ENCODE assay signal across 30 cellular contexts in genomic region chr20:59634435-59635005, GRCh38. TPM values are rescaled to one million over a fixed set of nuclear protein-coding genes. Genes with fewer than 3 reads are reported as not detected.
DNase-seq lines count a peak whose midpoint lies in the region; ATAC-seq and TF ChIP-seq lines count a peak whose summit lies in the region.
"Had no signal": no experiment of that assay in that cellular context is flagged by ENCODE, and none has a peak within 500 bp of the region (broad histone marks: within the 10 kb centered on the region; RNA-seq: fewer than 3 reads in every experiment).

No MANE protein-coding gene starts in this region.

- no peaks in the 10 kb centered on the region; the same call in 2 of the 3 replicates for H3K36me3 Mint-ChIP-seq in GM23338 (ENCODE audit: low read depth)

- H3K9me3 Mint-ChIP-seq in GM23338 = 0 out of 3 replicates have a peak, but pooled peaks cover under 1% of the 10 kb centered on the region
- H3K9me3 Mint-ChIP-seq: activated CD4-positive, alpha-beta T cell treated with anti-CD3 and anti-CD28 coated beads, Interleukin-2, amount 10 ng/mL, durations not matched to agents 7 days and 5 days; stimulated activated naive CD8-positive, alpha-beta T cell treated with anti-CD3 and anti-CD28 coated beads, Interleukin-15, Interleukin-2, amounts not matched to agents 100 ng/mL and 50 ng/mL, for 24 hours had no signal

- H4K20me1 ChIP-seq in GM23338 (replicated peaks; ENCODE audit: insufficient read depth) = no peaks in the 10 kb centered on the region

- H3K27me3 Mint-ChIP-seq in GM23338 (ENCODE audit: insufficient read depth, low read depth, poor library complexity) = peaks cover 25% of the 10 kb centered on the region

- no peaks in the 10 kb centered on the region for H3K79me2 ChIP-seq in GM23338 (replicated peaks; ENCODE audit: insufficient read depth)
- H3K79me2 ChIP-seq: hepatocyte, parathyroid adenoma had no signal

- intact Hi-C loops in left lung (cut with DNase I) = no loop called here

- peak overlapping the region; percentile 75; the same call in 1 of the 2 replicates for H2AFZ ChIP-seq in GM23338
- H2AFZ ChIP-seq: hepatocyte, parathyroid adenoma had no signal

- H3K4me2 ChIP-seq in GM23338 = no peak overlapping the region
- H3K4me2 ChIP-seq: hepatocyte had no signal

- TF ChIP-seq CTCF in GM23338 (conservative IDR thresholded peaks at IDR 0.05; ENCODE audit: low read depth in 2 of 2) (no peak), left lung (IDR thresholded peaks at IDR 0.05) (no peak)

- H3K4me3 Mint-ChIP-seq in GM23338 = no peak overlapping the region
- H3K4me3 Mint-ChIP-seq: activated CD4-positive, alpha-beta T cell treated with anti-CD3 and anti-CD28 coated beads, Interleukin-2, amount 10 ng/mL, durations not matched to agents 7 days and 5 days; stimulated activated naive CD8-positive, alpha-beta T cell treated with anti-CD3 and anti-CD28 coated beads, Interleukin-15, Interleukin-2, amounts not matched to agents 100 ng/mL and 50 ng/mL, for 24 hours had no signal

- H3K27me3 ChIP-seq in GM23338 (ENCODE audit: insufficient read depth) (no peaks in the 10 kb centered on the region), left lung (peaks cover 0 to 59% of the 10 kb centered on the region in 2 donors)
- H3K27me3 ChIP-seq: hepatocyte, thyroid gland had no signal

- no peaks in the 10 kb centered on the region for H3F3A ChIP-seq in GM23338 (replicated peaks; ENCODE audit: low read depth)

- H3K4me1 ChIP-seq in GM23338 (ENCODE audit: insufficient read depth) = no peaks in the 10 kb centered on the region
- no peaks in the 10 kb centered on the region for H3K4me1 ChIP-seq in left lung
- H3K4me1 ChIP-seq: gastroesophageal sphincter, parathyroid adenoma, spleen, thyroid gland had no signal

- ATAC-seq in GM23338 = peak; percentile 34; the same call in 1 of the 3 replicates
- no peak for ATAC-seq in left lobe of liver
- ATAC-seq in left lung = no peak
- ATAC-seq: gastroesophageal sphincter, left colon, right cardiac atrium had no signal

- no peaks in the 10 kb centered on the region for H3K9me2 ChIP-seq in GM23338 (ENCODE audit: insufficient read depth)

- DNase-seq in GM23338 (ENCODE audit: low spot score) (no peak), left lobe of liver (ENCODE audit: low spot score) (peak; percentile 7), NK-92 (lab: John Stamatoyannopoulos, UW; ENCODE audit: unreplicated experiment) (no peak), left lung (no peak), T-helper 2 cell (no peak)
- DNase-seq: activated CD4-positive, alpha-beta T cell treated with anti-CD3 and anti-CD28 coated beads, Interleukin-2, amount 10 ng/mL, durations not matched to agents 7 days and 5 days; activated naive CD4-positive, alpha-beta T cell treated with Interleukin-2 at 50 U/mL for 16 hours; activated T-cell treated with anti-CD3 and anti-CD28 coated beads, Interleukin-2, amount 50 U/mL, for 48 hours; Calu3; cerebellar nuclear complex; DMS79; H7; KBM-7; left colon; mesenchymal stem cell; NCI-H1105 treated with DMSO at 0.1 percent for 48 hours; NCI-H1930; NCI-H526; right cardiac atrium; spleen; stimulated activated CD8-positive, alpha-beta memory T cell treated with anti-CD3 and anti-CD28 coated beads, Interleukin-4, amount 100 ng/mL, for 48 hours; T-helper 9 cell; thyroid gland had no signal

- no peak overlapping the region for H3K27ac Mint-ChIP-seq in GM23338
- H3K27ac Mint-ChIP-seq: activated CD4-positive, alpha-beta T cell treated with anti-CD3 and anti-CD28 coated beads, Interleukin-2, amount 10 ng/mL, durations not matched to agents 7 days and 5 days; stimulated activated naive CD8-positive, alpha-beta T cell treated with anti-CD3 and anti-CD28 coated beads, Interleukin-15, Interleukin-2, amounts not matched to agents 100 ng/mL and 50 ng/mL, for 24 hours had no signal

- H3K36me3 ChIP-seq in GM23338 (ENCODE audit: insufficient read depth) (no peaks in the 10 kb centered on the region), left lung (no peaks in the 10 kb centered on the region)
- H3K36me3 ChIP-seq: gastroesophageal sphincter, spleen, thyroid gland had no signal

- no peak overlapping the region for H3K4me3 ChIP-seq in GM23338
- no peak overlapping the region for H3K4me3 ChIP-seq in left lung
- H3K4me3 ChIP-seq: gastroesophageal sphincter, hepatocyte, spleen, thyroid gland had no signal

- H3K4me1 Mint-ChIP-seq in GM23338 = peaks cover 2% of the 10 kb centered on the region; the same call in 1 of the 3 replicates
- H3K4me1 Mint-ChIP-seq: activated CD4-positive, alpha-beta T cell treated with anti-CD3 and anti-CD28 coated beads, Interleukin-2, amount 10 ng/mL, durations not matched to agents 7 days and 5 days had no signal

- H3K27ac ChIP-seq in GM23338 (ENCODE audit: low read depth) (no peak overlapping the region), angular gyrus (ENCODE audit: low read depth, low read length) (peak overlapping the region; percentile 15), temporal lobe (ENCODE audit: low read depth, low read length) (peak overlapping the region; percentile 55), left lung (no peak overlapping the region)
- H3K27ac ChIP-seq: gastroesophageal sphincter, hepatocyte, HL-60, parathyroid adenoma, spleen, thyroid gland had no signal

- no peaks in the 10 kb centered on the region for H3K9me3 ChIP-seq in left lung
- H3K9me3 ChIP-seq: gastroesophageal sphincter, spleen, thyroid gland had no signal

TF ChIP-seq in GM23338, 12 proteins besides CTCF, POLR2A, EP300 and RAD21 (continues in another document):
- TF ChIP-seq EZH2 (IDR thresholded peaks at IDR 0.05; ENCODE audit: low read depth, unreplicated experiment) (no peak), ETS1 (IDR thresholded peaks at IDR 0.05) (no peak), JUNB (IDR thresholded peaks at IDR 0.05; ENCODE audit: unreplicated experiment) (no peak)

RNA-seq across cellular contexts. Expression of gene PHACTR3, which starts 30.2 kb away (rescaled TPM):
- total RNA-seq in GM23338 (2014; rRNA removed; shearing (Covaris generic)) = 0.45 and 0.93 TPM in 2 replicates
- polyA plus RNA-seq in GM23338 (2016; fragmentation: Nextera tagmentation; extraction: Ambion mirVana) = 0.61 and 0.96 TPM in 2 replicates
- total RNA-seq in left lobe of liver (0.25 TPM), temporal lobe (31.0 TPM), left lung (10 to 100 TPM in 1 of 2 donors, 1 to 10 TPM in 1; 4.1 to 14.5 TPM)
- total RNA-seq: activated CD4-positive, alpha-beta T cell treated with anti-CD3 and anti-CD28 coated beads, Interleukin-2, amount 10 ng/mL, durations not matched to agents 7 days and 5 days had no signal

Comparison
In these comparisons a context has a peak if more than half of its experiments do, and no peak if none do; other contexts are left out.
1. H3K27ac ChIP-seq: peak in angular gyrus (single experiment) and temporal lobe (single experiment); none in GM23338 (single experiment) and left lung (0 of 2).